Comparison of ENCODE assay signal across 1 cellular context in genomic region chr6:18469486-18469885, GRCh38.
TF ChIP-seq lines count a peak whose summit lies in the region.

No MANE protein-coding gene starts in this region.

TF ChIP-seq in GM23338, 12 proteins besides CTCF, POLR2A, EP300 and RAD21 (continued from another document):
- TF ChIP-seq ZNF462 (CRISPR knock-in tag; IDR thresholded peaks at IDR 0.05): no peak
- TF ChIP-seq JUNB (IDR thresholded peaks at IDR 0.05; ENCODE audit: unreplicated experiment): no peak
- TF ChIP-seq ZNF331 (CRISPR knock-in tag; IDR thresholded peaks at IDR 0.05; ENCODE audit: low read depth): no peak
- TF ChIP-seq EZH2 (IDR thresholded peaks at IDR 0.05; ENCODE audit: low read depth, unreplicated experiment): no peak
